ENCODE assay signal across 21 cellular contexts in genomic region chr17:83104577-83105505, GRCh38. TPM values are rescaled to one million over a fixed set of nuclear protein-coding genes. Genes with fewer than 3 reads are reported as not detected.
DNase-seq lines count a peak whose midpoint lies in the region; TF ChIP-seq lines count a peak whose summit lies in the region.
"Had no signal": no experiment of that assay in that cellular context is flagged by ENCODE, and none has a peak within 500 bp of the region (broad histone marks: within the 10 kb centered on the region; RNA-seq: fewer than 3 reads in every experiment).

No MANE protein-coding gene starts in this region.

- H3K27ac Mint-ChIP-seq in progenitor cell of endocrine pancreas = peak overlapping the region; percentile 45
- H3K27ac Mint-ChIP-seq: activated CD8-positive, alpha-beta T cell treated with anti-CD3 and anti-CD28 coated beads for 36 hours; activated naive CD8-positive, alpha-beta T cell treated with anti-CD3 and anti-CD28 coated beads, Interleukin-2, amount 10 ng/mL, durations not matched to agents 7 days and 5 days; activated T-cell treated with anti-CD3 and anti-CD28 coated beads, Interleukin-2, amount 50 U/mL, for 72 hours; T-helper 1 cell treated with Interleukin-12 subunit alpha and Interleukin-12 subunit beta and Interleukin-4 antibody, amounts not matched to agents 30 μg/mL and 1 μg/mL, for 36 hours had no signal

- no peak overlapping the region for H3K9ac ChIP-seq in BLaER1

- peaks cover 13% of the 10 kb centered on the region for H3K9me3 ChIP-seq in BLaER1
- H3K9me3 ChIP-seq: HAP-1, upper lobe of right lung had no signal

- TF ChIP-seq CTCF in RWPE1 (conservative IDR thresholded peaks at IDR 0.05; ENCODE audit: low read depth) = no peak
- no peak for TF ChIP-seq CTCF in fibroblast of pulmonary artery (IDR thresholded peaks at IDR 0.05; ENCODE audit: low read length, missing control alignments)
- TF ChIP-seq CTCF in progenitor cell of endocrine pancreas (IDR thresholded peaks at IDR 0.05; ENCODE audit: unreplicated experiment) = no peak

- H3K4me2 ChIP-seq in BLaER1 = peak overlapping the region; percentile 17; the same call in 1 of the 2 replicates

- H3K27me3 ChIP-seq in BLaER1 = peaks cover 33% of the 10 kb centered on the region
- H3K27me3 ChIP-seq: upper lobe of right lung had no signal

- DNase-seq in RWPE1 (ENCODE audit: low spot score) (no peak), fibroblast of pulmonary artery (ENCODE audit: low read depth) (peak; percentile 45), progenitor cell of endocrine pancreas (ENCODE audit: low spot score, unreplicated experiment) (no peak), AML-193 (lab: John Stamatoyannopoulos, UW) (no peak)
- no peak for DNase-seq in activated CD4-positive, CD25-positive, alpha-beta regulatory T cell (lab: John Stamatoyannopoulos, UW)
- no peak for DNase-seq in stimulated activated CD4-positive, alpha-beta T cell treated with anti-CD3 and anti-CD28 coated beads, Interleukin-12 subunit alpha, Interleukin-12 subunit beta, amount 100 ng/mL, for 4 hours
- DNase-seq in activated T-cell treated with anti-CD3 and anti-CD28 coated beads, Interleukin-2, amount 50 U/mL, for 1 hour = no peak
- DNase-seq: activated CD8-positive, alpha-beta T cell treated with anti-CD3 and anti-CD28 coated beads for 36 hours; activated naive CD8-positive, alpha-beta T cell treated with anti-CD3 and anti-CD28 coated beads, Interleukin-2, amount 10 ng/mL, durations not matched to agents 7 days and 5 days; activated T-cell treated with anti-CD3 and anti-CD28 coated beads, Interleukin-2, amount 50 U/mL, for 72 hours; erythroblast; Kasumi-1; NCI-H1105; NCI-H2107; NCI-H524 treated with DMSO at 0.1 percent for 48 hours; SHP77; upper lobe of right lung had no signal

- H3K4me1 Mint-ChIP-seq in progenitor cell of endocrine pancreas (ENCODE audit: low read depth) = peaks cover 15% of the 10 kb centered on the region
- H3K4me1 Mint-ChIP-seq: activated naive CD8-positive, alpha-beta T cell treated with anti-CD3 and anti-CD28 coated beads, Interleukin-2, amount 10 ng/mL, durations not matched to agents 7 days and 5 days had no signal

- CTCF ChIA-PET in RWPE1 (lab: Yijun Ruan, JAX) = no interaction called here

- POLR2A ChIA-PET in RWPE1 (lab: Yijun Ruan, JAX; ENCODE audit: low non-redundant PET) = no interaction called here

- H3K4me3 ChIP-seq in BLaER1 (no peak overlapping the region), fibroblast of pulmonary artery (replicated peaks; ENCODE audit: low read depth, low read length) (no peak overlapping the region)
- H3K4me3 ChIP-seq: HAP-1, upper lobe of right lung had no signal

- H3K9me3 Mint-ChIP-seq in progenitor cell of endocrine pancreas (ENCODE audit: low read depth) = peaks cover 5% of the 10 kb centered on the region
- H3K9me3 Mint-ChIP-seq: activated CD8-positive, alpha-beta T cell treated with anti-CD3 and anti-CD28 coated beads for 36 hours; activated naive CD8-positive, alpha-beta T cell treated with anti-CD3 and anti-CD28 coated beads, Interleukin-2, amount 10 ng/mL, durations not matched to agents 7 days and 5 days; activated T-cell treated with anti-CD3 and anti-CD28 coated beads, Interleukin-2, amount 50 U/mL, for 72 hours; T-helper 1 cell treated with Interleukin-12 subunit alpha and Interleukin-12 subunit beta and Interleukin-4 antibody, amounts not matched to agents 30 μg/mL and 1 μg/mL, for 36 hours had no signal

- H3K27me3 Mint-ChIP-seq in progenitor cell of endocrine pancreas = peaks cover 15% of the 10 kb centered on the region

- H4K20me1 ChIP-seq in BLaER1 = peaks cover 18% of the 10 kb centered on the region

- H3K27ac ChIP-seq in BLaER1 (no peak overlapping the region), RWPE1 (peak overlapping the region; percentile 48)
- H3K27ac ChIP-seq: upper lobe of right lung had no signal

- H3K36me3 Mint-ChIP-seq in progenitor cell of endocrine pancreas (ENCODE audit: insufficient read depth) = peaks cover 1% of the 10 kb centered on the region
- H3K36me3 Mint-ChIP-seq: activated naive CD8-positive, alpha-beta T cell treated with anti-CD3 and anti-CD28 coated beads, Interleukin-2, amount 10 ng/mL, durations not matched to agents 7 days and 5 days; brain had no signal

- H3K4me1 ChIP-seq in BLaER1 = peaks cover 60% of the 10 kb centered on the region
- H3K4me1 ChIP-seq: HAP-1 had no signal

- H3K4me3 Mint-ChIP-seq in progenitor cell of endocrine pancreas (ENCODE audit: low read depth) = no peak overlapping the region
- H3K4me3 Mint-ChIP-seq: activated CD8-positive, alpha-beta T cell treated with anti-CD3 and anti-CD28 coated beads for 36 hours; activated naive CD8-positive, alpha-beta T cell treated with anti-CD3 and anti-CD28 coated beads, Interleukin-2, amount 10 ng/mL, durations not matched to agents 7 days and 5 days; T-helper 1 cell treated with Interleukin-12 subunit alpha and Interleukin-12 subunit beta and Interleukin-4 antibody, amounts not matched to agents 30 μg/mL and 1 μg/mL, for 36 hours had no signal

- H3K36me3 ChIP-seq in BLaER1 = no peaks in the 10 kb centered on the region
- H3K36me3 ChIP-seq: HAP-1, upper lobe of right lung had no signal

RNA-seq across cellular contexts. Expression of gene METRNL, which starts 25.4 kb away (rescaled TPM):
- 54.6 and 56.2 TPM in 2 replicates for total RNA-seq in progenitor cell of endocrine pancreas
